In the genomic region with DNA sequence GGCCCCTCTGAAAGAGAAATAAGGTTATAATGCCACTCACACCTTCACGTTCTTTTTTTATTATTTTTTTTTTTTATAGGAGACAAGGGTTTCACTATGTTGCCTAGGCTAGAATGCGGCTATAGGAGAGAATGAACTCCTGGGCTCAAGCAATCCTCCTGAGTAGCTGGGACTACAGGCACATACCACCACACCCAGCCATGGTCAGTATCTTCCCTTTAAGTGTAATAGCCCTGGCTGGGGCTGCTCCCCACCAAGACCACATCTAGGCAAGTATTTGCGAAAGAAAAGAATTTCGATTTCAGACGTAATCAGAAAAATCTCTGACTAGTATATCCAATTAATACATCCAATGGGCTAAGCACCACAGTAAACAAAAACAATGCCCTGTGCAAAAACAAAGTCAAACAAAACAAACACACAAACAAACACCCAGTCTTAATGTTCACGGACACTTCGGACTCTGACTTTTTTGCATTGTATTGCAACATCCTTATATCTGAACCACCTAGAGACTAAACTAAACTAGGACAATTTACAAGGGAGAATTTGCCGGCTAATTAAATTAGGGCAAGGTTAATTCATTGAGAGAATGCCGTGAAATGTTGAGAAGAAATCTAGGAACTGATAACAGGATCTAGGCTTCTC, we compare ENCODE assay signal across 16 cellular contexts. TPM values are rescaled to one million over a fixed set of nuclear protein-coding genes. Genes with fewer than 3 reads are reported as not detected.
DNase-seq lines count a peak whose midpoint lies in the region; ATAC-seq, FAIRE-seq and TF ChIP-seq lines count a peak whose summit lies in the region.
"Had no signal": no experiment of that assay in that cellular context is flagged by ENCODE, and none has a peak within 500 bp of the region (broad histone marks: within the 10 kb centered on the region; RNA-seq: fewer than 3 reads in every experiment).

No MANE protein-coding gene starts in this region.

- H3K27ac ChIP-seq in CD8-positive, alpha-beta T cell (ENCODE audit: low read depth, low read length), result peak overlapping the region; percentile 13
- peak overlapping the region; percentile 27; the same call in 1 of the 2 replicates for H3K27ac ChIP-seq in GM23338 (ENCODE audit: low read depth)
- no peak overlapping the region for H3K27ac ChIP-seq in HepG2 (ENCODE audit: extremely low read length, insufficient read depth, low read length)
- H3K27ac ChIP-seq: coronary artery, lower lobe of right lung had no signal

- intact Hi-C loops in CD8-positive, alpha-beta T cell (cut with DNase I, micrococcal nuclease), result loop anchor here in 1 of 2 experiments (2.0 to 5.0 kb wide), 2 partner anchors 37 to 50 kb away; a partner anchor contains a TSS
- intact Hi-C loops in activated B cell treated with CpG ODN at 0.5 μM for 24 hours (cut with micrococcal nuclease), result loop anchor here (2.0 to 5.0 kb wide), 2 partner anchors 37 to 50 kb away; a partner anchor contains a TSS
- intact Hi-C loops in HepG2 (cut with micrococcal nuclease; ENCODE audit: unreplicated experiment), result no loop called here

- H2AFZ ChIP-seq in GM23338 (peak overlapping the region; percentile 23; the same call in 1 of the 2 replicates), HepG2 (ENCODE audit: low read length) (no peak overlapping the region)

- DNase-seq in CD8-positive, alpha-beta T cell, result no peak
- DNase-seq in GM23338 (ENCODE audit: low spot score), result peak; percentile 14
- no peak for DNase-seq in activated B cell treated with CpG ODN at 0.5 μM for 24 hours
- DNase-seq in HepG2 (ENCODE audit: low spot score), result no peak
- no peak for DNase-seq in NOMO-1 (lab: John Stamatoyannopoulos, UW; ENCODE audit: unreplicated experiment in 2 of 2)
- no peak for DNase-seq in NCI-H345 treated with DMSO at 0.1 percent for 48 hours (lab: John Stamatoyannopoulos, UW; ENCODE audit: unreplicated experiment)
- DNase-seq: C1 segment of cervical spinal cord, DMS79, lower lobe of right lung, NCI-H2029 treated with DMSO at 0.1 percent for 48 hours, retina had no signal

- ATAC-seq in CD8-positive, alpha-beta T cell, result no peak
- peak; percentile 65 for ATAC-seq in GM23338
- ATAC-seq in activated B cell treated with CpG ODN at 0.5 μM for 24 hours (ENCODE audit: low read depth), result no peak
- peak; percentile 63 for ATAC-seq in HepG2
- ATAC-seq in HG02623 (IDR thresholded peaks at IDR 0.05; ENCODE audit: unreplicated experiment), result no peak
- ATAC-seq: lower lobe of right lung had no signal

- no TSS peak for BruUV-seq in HepG2 (replicated peaks; lab: Mats Ljungman, UMichigan)

- no peak for TF ChIP-seq EP300 in HepG2 (IDR thresholded peaks at IDR 0.05; ENCODE audit: low read depth in 2 of 2, low read length in 2 of 2)
- TF ChIP-seq EP300 in HepG2 (CRISPR knock-in tag; IDR thresholded peaks at IDR 0.05; ENCODE audit: borderline replicate concordance), result no peak

- TF ChIP-seq RAD21 in HepG2 (CRISPR knock-in tag; IDR thresholded peaks at IDR 0.05), result no peak

- H3K79me2 ChIP-seq in GM23338 (replicated peaks; ENCODE audit: insufficient read depth) (no peaks in the 10 kb centered on the region), HepG2 (ENCODE audit: insufficient read depth, low read length) (no peaks in the 10 kb centered on the region)

- peak overlapping the region; percentile 75 for H3K27ac Mint-ChIP-seq in CD8-positive, alpha-beta T cell
- H3K27ac Mint-ChIP-seq in GM23338 (peak overlapping the region; percentile 4; the same call in 1 of the 2 replicates), activated B cell treated with CpG ODN at 0.5 μM for 24 hours (peak overlapping the region; percentile 81)

- POLR2A ChIA-PET in CD8-positive, alpha-beta T cell (lab: Charles Lee), result no interaction called here
- POLR2A ChIA-PET in activated B cell treated with CpG ODN at 0.5 μM for 24 hours (lab: Charles Lee), result no interaction called here
- POLR2A ChIA-PET in HepG2 (lab: Yijun Ruan, JAX), result no interaction called here

- H3K9ac ChIP-seq in HepG2 (ENCODE audit: insufficient read depth, low read depth, low read length), result no peak overlapping the region

- H3K9me3 Mint-ChIP-seq in CD8-positive, alpha-beta T cell, result no peaks in the 10 kb centered on the region
- H3K9me3 Mint-ChIP-seq in GM23338 (no peaks in the 10 kb centered on the region; the same call in 1 of the 3 replicates), activated B cell treated with CpG ODN at 0.5 μM for 24 hours (no peaks in the 10 kb centered on the region)

- no peaks in the 10 kb centered on the region for H3K36me3 Mint-ChIP-seq in CD8-positive, alpha-beta T cell
- H3K36me3 Mint-ChIP-seq in GM23338 (ENCODE audit: low read depth) (peaks cover 3% of the 10 kb centered on the region; the same call in 2 of the 3 replicates), activated B cell treated with CpG ODN at 0.5 μM for 24 hours (ENCODE audit: low read depth) (no peaks in the 10 kb centered on the region)

- H3K27me3 ChIP-seq in CD8-positive, alpha-beta T cell (ENCODE audit: insufficient read depth, low read length), result no peaks in the 10 kb centered on the region
- H3K27me3 ChIP-seq in GM23338 (ENCODE audit: insufficient read depth) (no peaks in the 10 kb centered on the region), HepG2 (ENCODE audit: control insufficient read depth in 1 of 2, insufficient read depth in 2 of 2, low read length in 2 of 2) (peaks cover 3 to 9% of the 10 kb centered on the region in 2 experiments; a peak in 2 of 5 replicates)

- H3K36me3 ChIP-seq in CD8-positive, alpha-beta T cell (ENCODE audit: insufficient read depth, low read length), result no peaks in the 10 kb centered on the region
- H3K36me3 ChIP-seq in GM23338 (ENCODE audit: insufficient read depth) (no peaks in the 10 kb centered on the region; the same call in 1 of the 2 replicates), HepG2 (replicated peaks in 1 of 2; ENCODE audit: control insufficient read depth in 1 of 2, insufficient read depth in 2 of 2, low read length in 2 of 2) (no peaks in the 10 kb centered on the region)
- H3K36me3 ChIP-seq: lower lobe of right lung had no signal

- H3K9me2 ChIP-seq in GM23338 (ENCODE audit: insufficient read depth), result no peaks in the 10 kb centered on the region

- whole genome bisulfite sequencing in HepG2 (ENCODE audit: low lambda C conversion rate), result 22% methylated on average over 9 of the region's 9 CpGs

- H3K4me3 ChIP-seq in CD8-positive, alpha-beta T cell (ENCODE audit: low read depth, low read length), result peak overlapping the region; percentile 1
- H3K4me3 ChIP-seq in GM23338, result no peak overlapping the region
- H3K4me3 ChIP-seq in HepG2 (replicated peaks in 1 of 3; ENCODE audit: insufficient read depth in 1 of 3, low read depth in 2 of 3, low read length in 3 of 3), result no peak overlapping the region
- H3K4me3 ChIP-seq: coronary artery, lower lobe of right lung had no signal

- no peak overlapping the region for H3K4me2 ChIP-seq in GM23338
- peak overlapping the region; percentile 4; the same call in 1 of the 2 replicates for H3K4me2 ChIP-seq in HepG2 (ENCODE audit: low read depth, low read length)

- peaks cover 13% of the 10 kb centered on the region for H3K4me1 ChIP-seq in CD8-positive, alpha-beta T cell (ENCODE audit: insufficient read depth, low read length)
- H3K4me1 ChIP-seq in GM23338 (ENCODE audit: insufficient read depth) (peaks cover 41% of the 10 kb centered on the region), HepG2 (ENCODE audit: insufficient read depth, low read length) (0 out of 2 replicates have a peak, but pooled peaks cover 6% of the 10 kb centered on the region)
- H3K4me1 ChIP-seq: lower lobe of right lung had no signal

- no peaks in the 10 kb centered on the region for H3K27me3 Mint-ChIP-seq in CD8-positive, alpha-beta T cell (ENCODE audit: low read depth)
- H3K27me3 Mint-ChIP-seq in GM23338 (ENCODE audit: insufficient read depth, low read depth, poor library complexity) (no peaks in the 10 kb centered on the region), activated B cell treated with CpG ODN at 0.5 μM for 24 hours (no peaks in the 10 kb centered on the region)

- CTCF ChIA-PET in CD8-positive, alpha-beta T cell (lab: Charles Lee), result no interaction called here
- CTCF ChIA-PET in activated B cell treated with CpG ODN at 0.5 μM for 24 hours (lab: Charles Lee) (interaction anchor here (1.4 kb wide), 1 partner anchor 206 kb away, joined by 3 read pairs; no protein-coding TSS in a partner anchor), HepG2 (lab: Yijun Ruan, JAX; ENCODE audit: low intra/inter-chr PET ratio, low total read pairs) (no interaction called here)

- TF ChIP-seq POLR2A in HepG2 (IDR thresholded peaks at IDR 0.05; ENCODE audit: insufficient read depth in 1 of 2, low read depth in 2 of 2, low read length in 2 of 2), result no peak

- no peak for FAIRE-seq in HepG2 (lab: Jason Lieb, UNC)
- FAIRE-seq: H54, HTR-8/SVneo had no signal

- H3F3A ChIP-seq in GM23338 (replicated peaks; ENCODE audit: low read depth), result no peaks in the 10 kb centered on the region

- in situ Hi-C loops in HepG2 (cut with HindIII; ENCODE audit: extremely low pct_ligation_motif_present, low pct_unique_long_range_greater_than_20kb), result no loop called here

- H3K4me1 Mint-ChIP-seq in CD8-positive, alpha-beta T cell (ENCODE audit: low read depth), result peaks cover 21% of the 10 kb centered on the region
- H3K4me1 Mint-ChIP-seq in GM23338 (peaks cover 47% of the 10 kb centered on the region), activated B cell treated with CpG ODN at 0.5 μM for 24 hours (peaks cover 16% of the 10 kb centered on the region)

- peak overlapping the region; percentile 65 for H3K4me3 Mint-ChIP-seq in CD8-positive, alpha-beta T cell
- H3K4me3 Mint-ChIP-seq in GM23338, result no peak overlapping the region
- no peak overlapping the region for H3K4me3 Mint-ChIP-seq in activated B cell treated with CpG ODN at 0.5 μM for 24 hours
- H3K4me3 Mint-ChIP-seq: neural crest cell had no signal

- no peak for TF ChIP-seq CTCF in CD8-positive, alpha-beta T cell (IDR thresholded peaks at IDR 0.05)
- TF ChIP-seq CTCF in GM23338 (conservative IDR thresholded peaks at IDR 0.05; ENCODE audit: low read depth in 2 of 2) (no peak), activated B cell treated with CpG ODN at 0.5 μM for 24 hours (IDR thresholded peaks at IDR 0.05) (no peak), HepG2 (CRISPR knock-in tag; IDR thresholded peaks at IDR 0.05) (no peak)

- no peaks in the 10 kb centered on the region for H3K9me3 ChIP-seq in CD8-positive, alpha-beta T cell (ENCODE audit: low read length)
- H3K9me3 ChIP-seq in HepG2 (ENCODE audit: low read length), result no peaks in the 10 kb centered on the region
- H3K9me3 ChIP-seq: lower lobe of right lung had no signal

- H4K20me1 ChIP-seq in GM23338 (replicated peaks; ENCODE audit: insufficient read depth) (no peaks in the 10 kb centered on the region), HepG2 (ENCODE audit: insufficient read depth, low read length) (no peaks in the 10 kb centered on the region)

RNA-seq across cellular contexts. Expression of a gene that starts 49.6 kb away (rescaled TPM):
- total RNA-seq in CD8-positive, alpha-beta T cell, result 100 to 1,000 TPM in 1 of 2 experiments, 10 to 100 TPM in 1; 95.7 to 107 TPM
- total RNA-seq in GM23338 (2014; rRNA removed; shearing (Covaris generic)), result 39.7 and 41.2 TPM in 2 replicates
- 37.0 and 45.0 TPM in 2 replicates for polyA plus RNA-seq in GM23338 (2016; fragmentation: Nextera tagmentation; extraction: Ambion mirVana)
- total RNA-seq in activated B cell treated with CpG ODN at 0.5 μM for 24 hours, result 123 and 125 TPM in 2 replicates
- total RNA-seq in HepG2 (2016; rRNA removed; fragmentation: Illumina TruSeq; extraction: Trizol), result 28.7 and 52.7 TPM in 2 replicates
- total RNA-seq in HepG2 (2016; cell fraction: cytosol; rRNA removed; fragmentation: Illumina TruSeq; extraction: Trizol; ENCODE audit: low read depth), result 32.6 and 34.2 TPM in 2 replicates
- 25.7 and 45.4 TPM in 2 replicates for total RNA-seq in HepG2 (2016; cell fraction: insoluble cytoplasmic fraction; rRNA removed; fragmentation: Illumina TruSeq; extraction: Trizol)
- 38.6 and 48.1 TPM in 2 replicates for total RNA-seq in HepG2 (2016; cell fraction: membrane; rRNA removed; fragmentation: Illumina TruSeq; extraction: Trizol)
- total RNA-seq in HepG2 (2016; cell fraction: nucleus; rRNA removed; fragmentation: Illumina TruSeq; extraction: Trizol), result 41.9 and 51.6 TPM in 2 replicates
- polyA plus RNA-seq in HepG2 (2011; rRNA removed), result 12.8 and 16.8 TPM in 2 replicates
- 5.1 and 8.5 TPM in 2 replicates for polyA plus RNA-seq in HepG2 (2011; cell fraction: cytosol; rRNA removed)
- 9.6 and 11.0 TPM in 2 replicates for polyA plus RNA-seq in HepG2 (2011; cell fraction: nucleus; rRNA removed)
- 27.7 and 38.6 TPM in 2 replicates for polyA plus RNA-seq in HepG2 (2012)
- 3.4 and 3.8 TPM in 2 replicates for polyA plus RNA-seq in HepG2 (2016; cell fraction: cytosol; fragmentation: Illumina TruSeq; extraction: Trizol; ENCODE audit: low read depth)
- 42.1 and 48.4 TPM in 2 replicates for polyA plus RNA-seq in HepG2 (2016; cell fraction: insoluble cytoplasmic fraction; fragmentation: Illumina TruSeq; extraction: Trizol; ENCODE audit: low read depth)
- 15.6 and 16.8 TPM in 2 replicates for polyA plus RNA-seq in HepG2 (2016; cell fraction: membrane; fragmentation: Illumina TruSeq; extraction: Trizol; ENCODE audit: low read depth)
- 38.9 and 40.3 TPM in 2 replicates for polyA plus RNA-seq in HepG2 (2016; cell fraction: nucleus; fragmentation: Illumina TruSeq; extraction: Trizol; ENCODE audit: insufficient read depth, low read depth)
- polyA minus RNA-seq in HepG2 (2011; rRNA and poly(A)+ RNA removed; ENCODE audit: low replicate concordance), result 9.1 and 17.3 TPM in 2 replicates
- polyA minus RNA-seq in HepG2 (2011; cell fraction: cytosol; rRNA and poly(A)+ RNA removed), result 37.8 and 45.8 TPM in 2 replicates
- 67.2 and 68.9 TPM in 2 replicates for polyA minus RNA-seq in HepG2 (2011; cell fraction: nucleus; rRNA and poly(A)+ RNA removed)

Comparison
In these comparisons a context has a peak if more than half of its experiments do, and no peak if none do; other contexts are left out.
1. ATAC-seq: peak in GM23338 (single experiment) and HepG2 (single experiment); none in CD8-positive, alpha-beta T cell (single experiment), activated B cell treated with CpG ODN at 0.5 μM for 24 hours (single experiment) and HG02623 (single experiment).
2. H3K27ac Mint-ChIP-seq: peak in every context shown above with its lines; median percentile 81 in activated B cell treated with CpG ODN at 0.5 μM for 24 hours; 75 in CD8-positive, alpha-beta T cell; 4 in GM23338.